Comparison of ENCODE assay signal across 8 cellular contexts in genomic region chr17:77451894-77452852, GRCh38.
DNase-seq lines count a peak whose midpoint lies in the region; ATAC-seq and TF ChIP-seq lines count a peak whose summit lies in the region.

No MANE protein-coding gene starts in this region.

- peak overlapping the region; percentile 22 for H3K9ac ChIP-seq in endocrine pancreas (ENCODE audit: control insufficient read depth, insufficient read depth, low read length)

- H3K4me1 ChIP-seq in endocrine pancreas (ENCODE audit: control insufficient read depth, insufficient read depth, low read length) (no peaks in the 10 kb centered on the region), mesodermal cell (ENCODE audit: control insufficient read depth, insufficient read depth, low read length, poor library complexity, severe bottlenecking) (peaks cover 63% of the 10 kb centered on the region), thyroid gland (peaks cover 30 to 48% of the 10 kb centered on the region in 2 donors)

- H3K9me3 ChIP-seq in endocrine pancreas (ENCODE audit: control insufficient read depth, low read length) (no peaks in the 10 kb centered on the region), mesodermal cell (ENCODE audit: control insufficient read depth, low read length) (no peaks in the 10 kb centered on the region), thyroid gland (no peaks in the 10 kb centered on the region)

- TF ChIP-seq POLR2A in thyroid gland (IDR thresholded peaks at IDR 0.05) = no peak

- no peak for TF ChIP-seq CTCF in BJ (IDR thresholded peaks at IDR 0.05; ENCODE audit: insufficient read depth, low read depth, low read length)
- no peak for TF ChIP-seq CTCF in thyroid gland (IDR thresholded peaks at IDR 0.05)

- POLR2A ChIA-PET in BJ (lab: Charles Lee) = interaction anchor here (0.6 kb wide), 2 partner anchors 14 to 21 kb away, joined by 6 to 13 read pairs; no protein-coding TSS in a partner anchor

- CTCF ChIA-PET in BJ (lab: Yijun Ruan, JAX) = interaction anchor here (0.5 to 2.2 kb wide), 5 partner anchors 12 to 771 kb away, joined by 3 to 6 read pairs (median 4); no protein-coding TSS in a partner anchor

- H3K27me3 ChIP-seq in BJ (ENCODE audit: control insufficient read depth, insufficient read depth, low read length) (no peaks in the 10 kb centered on the region), endocrine pancreas (ENCODE audit: control insufficient read depth, insufficient read depth, low read length) (no peaks in the 10 kb centered on the region), thyroid gland (no peaks in the 10 kb centered on the region)

- DNase-seq in BJ (ENCODE audit: low read depth) (no peak), HCEC 1CT (peak; percentile 55), thyroid gland (peak; percentile 48 to 50)

- H3K36me3 ChIP-seq in BJ (ENCODE audit: control insufficient read depth, insufficient read depth, low read length) (peaks cover 9% of the 10 kb centered on the region), endocrine pancreas (ENCODE audit: control insufficient read depth, insufficient read depth, low read length) (no peaks in the 10 kb centered on the region), mesodermal cell (ENCODE audit: control insufficient read depth, insufficient read depth, low read length) (peaks cover 14% of the 10 kb centered on the region), thyroid gland (no peaks in the 10 kb centered on the region)

- 7 to 9% methylated on average over 26 to 30 of the region's 30 CpGs for WGBS in mesodermal cell (ENCODE audit: insufficient coverage in 2 of 2), 2 experiments
- WGBS in thyroid gland, 2 donors = 30 to 31% methylated on average over 20 to 24 of the region's 30 CpGs

- ATAC-seq in SK-N-SH treated with all-trans-retinoic acid at 6 μM for 48 hours = peak; percentile 87
- ATAC-seq in GM21526 (IDR thresholded peaks at IDR 0.05; ENCODE audit: low FRiP score, unreplicated experiment) = no peak
- ATAC-seq in GM21576 (IDR thresholded peaks at IDR 0.05; ENCODE audit: unreplicated experiment) = no peak

- H3K4me3 ChIP-seq in BJ (ENCODE audit: low read depth, low read length) = peak overlapping the region; percentile 40
- no peak overlapping the region for H3K4me3 ChIP-seq in endocrine pancreas (ENCODE audit: control insufficient read depth, insufficient read depth, low read length)
- H3K4me3 ChIP-seq in mesodermal cell (ENCODE audit: extremely low read depth, insufficient read depth, low read length, poor library complexity, severe bottlenecking) = peak overlapping the region; percentile 69
- H3K4me3 ChIP-seq in thyroid gland (replicated peaks in 1 of 3) = peak overlapping the region in 1 of 3 donors; percentile 33

- intact Hi-C loops in thyroid gland (cut with DNase I) = no loop called here

- H3K27ac ChIP-seq in mesodermal cell (ENCODE audit: low read depth, low read length, severe bottlenecking) (peak overlapping the region; percentile 98), thyroid gland (peak overlapping the region in 2 of 3 donors; percentile 43 to 64)

TF ChIP-seq in SK-N-SH treated with all-trans-retinoic acid at 6 μM for 48 hours, 23 proteins besides CTCF, POLR2A, EP300 and RAD21:
- TF ChIP-seq ZNF70 (CRISPR knock-in tag; IDR thresholded peaks at IDR 0.05) = peak; percentile 73; the same call in 1 of the 2 replicates
- no peak for TF ChIP-seq TSHZ2 (CRISPR knock-in tag; IDR thresholded peaks at IDR 0.05)
